In the genomic region with DNA sequence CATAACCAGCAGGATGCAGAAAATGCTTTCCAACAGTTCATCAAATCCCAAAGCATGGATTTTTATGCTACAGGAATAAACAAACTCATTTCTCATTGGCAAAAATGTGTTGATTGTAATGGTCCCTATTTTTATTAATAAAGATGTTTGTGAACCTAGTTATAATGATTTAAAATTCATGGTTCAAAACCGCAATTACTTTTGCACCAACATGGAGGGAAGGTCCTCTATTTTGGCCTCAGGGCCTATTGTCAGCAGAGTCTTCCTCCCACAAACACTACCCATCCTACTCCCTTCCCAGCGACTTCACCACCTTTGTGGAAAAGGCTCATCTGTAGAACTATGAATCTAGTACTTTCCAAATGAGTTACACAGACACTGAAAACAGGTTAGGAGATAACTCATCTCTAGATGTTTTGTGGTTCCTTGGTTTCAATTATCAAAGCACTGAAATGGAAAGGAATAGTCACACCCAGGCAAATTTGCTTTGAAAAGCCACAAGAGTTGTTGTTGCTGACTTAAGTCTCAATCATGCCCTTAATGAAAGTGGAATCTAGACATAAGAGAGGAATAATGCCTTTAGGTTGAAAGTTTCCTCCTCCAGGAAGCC, we compare ENCODE assay signal across 12 cellular contexts. TPM values are rescaled to one million over a fixed set of nuclear protein-coding genes. Genes with fewer than 3 reads are reported as not detected.
DNase-seq lines count a peak whose midpoint lies in the region; ATAC-seq lines count a peak whose summit lies in the region.
"Had no signal": no experiment of that assay in that cellular context is flagged by ENCODE, and none has a peak within 500 bp of the region (broad histone marks: within the 10 kb centered on the region; RNA-seq: fewer than 3 reads in every experiment).

No MANE protein-coding gene starts in this region.

- H3K36me3 Mint-ChIP-seq in activated CD4-positive, alpha-beta T cell treated with anti-CD3 and anti-CD28 coated beads, Interleukin-2, amount 10 ng/mL, durations not matched to agents 24 days and 14 days (ENCODE audit: low read depth): peaks cover 4% of the 10 kb centered on the region
- H3K36me3 Mint-ChIP-seq: immature natural killer cell had no signal

- peak; percentile 73 for DNase-seq in activated CD4-positive, alpha-beta T cell treated with anti-CD3 and anti-CD28 coated beads, Interleukin-2, amount 10 ng/mL, durations not matched to agents 24 days and 14 days
- DNase-seq in activated CD4-positive, alpha-beta T cell treated with anti-CD3 and anti-CD28 coated beads for 1 hour: no peak
- DNase-seq in stimulated activated CD4-positive, alpha-beta T cell treated with anti-CD3 and anti-CD28 coated beads, TNF-alpha, amount 100 ng/mL, for 48 hours (ENCODE audit: low read depth in 3 of 3): peak in 2 of 3 donors; percentile 9 to 36
- DNase-seq in RKO (ENCODE audit: low spot score) (no peak), posterior cingulate gyrus (no peak), AML-193 (lab: John Stamatoyannopoulos, UW) (no peak)
- DNase-seq: cortex of kidney, immature natural killer cell, NCI-H1417 treated with DMSO at 0.1 percent for 48 hours, trophoblast cell had no signal

- no peak overlapping the region for H3K4me3 Mint-ChIP-seq in activated CD4-positive, alpha-beta T cell treated with anti-CD3 and anti-CD28 coated beads, Interleukin-2, amount 10 ng/mL, durations not matched to agents 24 days and 14 days
- H3K4me3 Mint-ChIP-seq: immature natural killer cell had no signal

- ATAC-seq in GM21786 (IDR thresholded peaks at IDR 0.05; ENCODE audit: unreplicated experiment) (peak; percentile 93), HG03575 (IDR thresholded peaks at IDR 0.05; ENCODE audit: extremely low read depth, insufficient number of reproducible peaks, low FRiP score, unreplicated experiment) (peak; percentile 70)

- H3K9me3 Mint-ChIP-seq in activated CD4-positive, alpha-beta T cell treated with anti-CD3 and anti-CD28 coated beads, Interleukin-2, amount 10 ng/mL, durations not matched to agents 24 days and 14 days: peaks cover 24% of the 10 kb centered on the region
- H3K9me3 Mint-ChIP-seq: immature natural killer cell had no signal

- intact Hi-C loops in activated CD4-positive, alpha-beta T cell treated with anti-CD3 and anti-CD28 coated beads, Interleukin-2, amount 10 ng/mL, durations not matched to agents 24 days and 14 days (cut with micrococcal nuclease): loop anchor here (1.0 to 10.0 kb wide), 4 partner anchors 8 to 265 kb away; no protein-coding TSS in a partner anchor
- intact Hi-C loops in posterior cingulate gyrus (cut with DNase I): no loop called here

- H3K27me3 Mint-ChIP-seq in activated CD4-positive, alpha-beta T cell treated with anti-CD3 and anti-CD28 coated beads, Interleukin-2, amount 10 ng/mL, durations not matched to agents 24 days and 14 days: peaks cover 35% of the 10 kb centered on the region

- H3K4me1 Mint-ChIP-seq in activated CD4-positive, alpha-beta T cell treated with anti-CD3 and anti-CD28 coated beads, Interleukin-2, amount 10 ng/mL, durations not matched to agents 24 days and 14 days: peaks cover 18% of the 10 kb centered on the region
- H3K4me1 Mint-ChIP-seq: immature natural killer cell had no signal

- H3K27ac Mint-ChIP-seq in activated CD4-positive, alpha-beta T cell treated with anti-CD3 and anti-CD28 coated beads, Interleukin-2, amount 10 ng/mL, durations not matched to agents 24 days and 14 days: peak overlapping the region; percentile 67
- H3K27ac Mint-ChIP-seq: immature natural killer cell had no signal

RNA-seq across cellular contexts. Expression of gene FRMD4A, which starts 59.4 kb away (rescaled TPM):
- total RNA-seq in activated CD4-positive, alpha-beta T cell treated with anti-CD3 and anti-CD28 coated beads, Interleukin-2, amount 10 ng/mL, durations not matched to agents 24 days and 14 days: 0.45 and 0.98 TPM in 2 replicates

Comparison
In these comparisons a context has a peak if more than half of its experiments do, and no peak if none do; other contexts are left out.
1. DNase-seq: peak in activated CD4-positive, alpha-beta T cell treated with anti-CD3 and anti-CD28 coated beads, Interleukin-2, amount 10 ng/mL, durations not matched to agents 24 days and 14 days (single experiment) and stimulated activated CD4-positive, alpha-beta T cell treated with anti-CD3 and anti-CD28 coated beads, TNF-alpha, amount 100 ng/mL, for 48 hours (2 of 3); none in activated CD4-positive, alpha-beta T cell treated with anti-CD3 and anti-CD28 coated beads for 1 hour (single experiment), RKO (single experiment), posterior cingulate gyrus (0 of 10) and AML-193 (0 of 2).